ENCODE assay signal across 1 cellular context in the genomic region with DNA sequence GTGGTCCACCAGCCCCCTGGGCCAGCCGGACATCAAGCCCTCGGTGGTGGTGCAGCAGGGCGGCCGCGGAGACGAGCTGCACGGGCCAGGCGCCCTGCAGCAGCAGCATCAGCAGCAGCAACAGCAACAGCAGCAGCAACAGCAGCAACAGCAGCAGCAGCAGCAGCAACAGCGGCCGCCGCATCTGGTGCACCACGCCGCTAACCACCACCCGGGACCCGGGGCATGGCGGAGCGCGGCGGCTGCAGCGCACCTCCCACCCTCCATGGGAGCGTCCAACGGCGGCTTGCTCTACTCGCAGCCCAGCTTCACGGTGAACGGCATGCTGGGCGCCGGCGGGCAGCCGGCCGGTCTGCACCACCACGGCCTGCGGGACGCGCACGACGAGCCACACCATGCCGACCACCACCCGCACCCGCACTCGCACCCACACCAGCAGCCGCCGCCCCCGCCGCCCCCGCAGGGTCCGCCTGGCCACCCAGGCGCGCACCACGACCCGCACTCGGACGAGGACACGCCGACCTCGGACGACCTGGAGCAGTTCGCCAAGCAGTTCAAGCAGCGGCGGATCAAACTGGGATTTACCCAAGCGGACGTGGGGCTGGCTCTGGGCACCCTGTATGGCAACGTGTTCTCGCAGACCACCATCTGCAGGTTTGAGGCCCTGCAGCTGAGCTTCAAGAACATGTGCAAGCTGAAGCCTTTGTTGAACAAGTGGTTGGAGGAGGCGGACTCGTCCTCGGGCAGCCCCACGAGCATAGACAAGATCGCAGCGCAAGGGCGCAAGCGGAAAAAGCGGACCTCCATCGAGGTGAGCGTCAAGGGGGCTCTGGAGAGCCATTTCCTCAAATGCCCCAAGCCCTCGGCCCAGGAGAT.
TF ChIP-seq lines count a peak whose summit lies in the region.

No MANE protein-coding gene starts in this region.

TF ChIP-seq in K562, 482 proteins besides CTCF, POLR2A, EP300 and RAD21 (continued from another document):
- TF ChIP-seq, protein P1, sequence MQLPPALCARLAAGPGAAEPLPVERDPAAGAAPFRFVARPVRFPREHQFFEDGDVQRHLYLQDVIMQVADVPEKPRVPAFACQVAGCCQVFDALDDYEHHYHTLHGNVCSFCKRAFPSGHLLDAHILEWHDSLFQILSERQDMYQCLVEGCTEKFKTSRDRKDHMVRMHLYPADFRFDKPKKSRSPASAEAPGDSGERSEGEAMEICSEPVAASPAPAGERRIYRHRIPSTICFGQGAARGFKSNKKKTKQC (CRISPR knock-in tag; IDR thresholded peaks at IDR 0.05), result 0 out of 2 replicates have a peak, but pooled peaks have one; percentile 45
- TF ChIP-seq, protein P2, sequence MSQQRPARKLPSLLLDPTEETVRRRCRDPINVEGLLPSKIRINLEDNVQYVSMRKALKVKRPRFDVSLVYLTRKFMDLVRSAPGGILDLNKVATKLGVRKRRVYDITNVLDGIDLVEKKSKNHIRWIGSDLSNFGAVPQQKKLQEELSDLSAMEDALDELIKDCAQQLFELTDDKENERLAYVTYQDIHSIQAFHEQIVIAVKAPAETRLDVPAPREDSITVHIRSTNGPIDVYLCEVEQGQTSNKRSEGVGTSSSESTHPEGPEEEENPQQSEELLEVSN (IDR thresholded peaks at IDR 0.05; ENCODE audit: borderline replicate concordance in 1 of 2, extremely low read depth in 1 of 2, insufficient read depth in 1 of 2, insufficient read length in 1 of 2, low read depth in 1 of 2, low read length in 1 of 2, poor library complexity in 1 of 2, severe bottlenecking in 1 of 2), result peak in 1 of 2 experiments; percentile 40
- TF ChIP-seq RBFOX2 (IDR thresholded peaks at IDR 0.05; ENCODE audit: low read depth, low read length), result 0 out of 2 replicates have a peak, but pooled peaks have one; percentile 7
- peak; percentile 67 for TF ChIP-seq EGR1 (conservative IDR thresholded peaks at IDR 0.05)
- TF ChIP-seq RBBP5 (IDR thresholded peaks at IDR 0.05; ENCODE audit: borderline replicate concordance, insufficient read depth, low read length, poor library complexity, severe bottlenecking), result peak; percentile 40
- TF ChIP-seq SPI1 (IDR thresholded peaks at IDR 0.05; ENCODE audit: borderline replicate concordance, low read depth, low read length), result peak; percentile 27; the same call in 1 of the 2 replicates
- peak; percentile 41; the same call in 1 of the 2 replicates for TF ChIP-seq L3MBTL2 (IDR thresholded peaks at IDR 0.05)
- TF ChIP-seq ZNF589 (CRISPR knock-in tag; IDR thresholded peaks at IDR 0.05; ENCODE audit: low read depth), result no peak
- TF ChIP-seq, protein P3, sequence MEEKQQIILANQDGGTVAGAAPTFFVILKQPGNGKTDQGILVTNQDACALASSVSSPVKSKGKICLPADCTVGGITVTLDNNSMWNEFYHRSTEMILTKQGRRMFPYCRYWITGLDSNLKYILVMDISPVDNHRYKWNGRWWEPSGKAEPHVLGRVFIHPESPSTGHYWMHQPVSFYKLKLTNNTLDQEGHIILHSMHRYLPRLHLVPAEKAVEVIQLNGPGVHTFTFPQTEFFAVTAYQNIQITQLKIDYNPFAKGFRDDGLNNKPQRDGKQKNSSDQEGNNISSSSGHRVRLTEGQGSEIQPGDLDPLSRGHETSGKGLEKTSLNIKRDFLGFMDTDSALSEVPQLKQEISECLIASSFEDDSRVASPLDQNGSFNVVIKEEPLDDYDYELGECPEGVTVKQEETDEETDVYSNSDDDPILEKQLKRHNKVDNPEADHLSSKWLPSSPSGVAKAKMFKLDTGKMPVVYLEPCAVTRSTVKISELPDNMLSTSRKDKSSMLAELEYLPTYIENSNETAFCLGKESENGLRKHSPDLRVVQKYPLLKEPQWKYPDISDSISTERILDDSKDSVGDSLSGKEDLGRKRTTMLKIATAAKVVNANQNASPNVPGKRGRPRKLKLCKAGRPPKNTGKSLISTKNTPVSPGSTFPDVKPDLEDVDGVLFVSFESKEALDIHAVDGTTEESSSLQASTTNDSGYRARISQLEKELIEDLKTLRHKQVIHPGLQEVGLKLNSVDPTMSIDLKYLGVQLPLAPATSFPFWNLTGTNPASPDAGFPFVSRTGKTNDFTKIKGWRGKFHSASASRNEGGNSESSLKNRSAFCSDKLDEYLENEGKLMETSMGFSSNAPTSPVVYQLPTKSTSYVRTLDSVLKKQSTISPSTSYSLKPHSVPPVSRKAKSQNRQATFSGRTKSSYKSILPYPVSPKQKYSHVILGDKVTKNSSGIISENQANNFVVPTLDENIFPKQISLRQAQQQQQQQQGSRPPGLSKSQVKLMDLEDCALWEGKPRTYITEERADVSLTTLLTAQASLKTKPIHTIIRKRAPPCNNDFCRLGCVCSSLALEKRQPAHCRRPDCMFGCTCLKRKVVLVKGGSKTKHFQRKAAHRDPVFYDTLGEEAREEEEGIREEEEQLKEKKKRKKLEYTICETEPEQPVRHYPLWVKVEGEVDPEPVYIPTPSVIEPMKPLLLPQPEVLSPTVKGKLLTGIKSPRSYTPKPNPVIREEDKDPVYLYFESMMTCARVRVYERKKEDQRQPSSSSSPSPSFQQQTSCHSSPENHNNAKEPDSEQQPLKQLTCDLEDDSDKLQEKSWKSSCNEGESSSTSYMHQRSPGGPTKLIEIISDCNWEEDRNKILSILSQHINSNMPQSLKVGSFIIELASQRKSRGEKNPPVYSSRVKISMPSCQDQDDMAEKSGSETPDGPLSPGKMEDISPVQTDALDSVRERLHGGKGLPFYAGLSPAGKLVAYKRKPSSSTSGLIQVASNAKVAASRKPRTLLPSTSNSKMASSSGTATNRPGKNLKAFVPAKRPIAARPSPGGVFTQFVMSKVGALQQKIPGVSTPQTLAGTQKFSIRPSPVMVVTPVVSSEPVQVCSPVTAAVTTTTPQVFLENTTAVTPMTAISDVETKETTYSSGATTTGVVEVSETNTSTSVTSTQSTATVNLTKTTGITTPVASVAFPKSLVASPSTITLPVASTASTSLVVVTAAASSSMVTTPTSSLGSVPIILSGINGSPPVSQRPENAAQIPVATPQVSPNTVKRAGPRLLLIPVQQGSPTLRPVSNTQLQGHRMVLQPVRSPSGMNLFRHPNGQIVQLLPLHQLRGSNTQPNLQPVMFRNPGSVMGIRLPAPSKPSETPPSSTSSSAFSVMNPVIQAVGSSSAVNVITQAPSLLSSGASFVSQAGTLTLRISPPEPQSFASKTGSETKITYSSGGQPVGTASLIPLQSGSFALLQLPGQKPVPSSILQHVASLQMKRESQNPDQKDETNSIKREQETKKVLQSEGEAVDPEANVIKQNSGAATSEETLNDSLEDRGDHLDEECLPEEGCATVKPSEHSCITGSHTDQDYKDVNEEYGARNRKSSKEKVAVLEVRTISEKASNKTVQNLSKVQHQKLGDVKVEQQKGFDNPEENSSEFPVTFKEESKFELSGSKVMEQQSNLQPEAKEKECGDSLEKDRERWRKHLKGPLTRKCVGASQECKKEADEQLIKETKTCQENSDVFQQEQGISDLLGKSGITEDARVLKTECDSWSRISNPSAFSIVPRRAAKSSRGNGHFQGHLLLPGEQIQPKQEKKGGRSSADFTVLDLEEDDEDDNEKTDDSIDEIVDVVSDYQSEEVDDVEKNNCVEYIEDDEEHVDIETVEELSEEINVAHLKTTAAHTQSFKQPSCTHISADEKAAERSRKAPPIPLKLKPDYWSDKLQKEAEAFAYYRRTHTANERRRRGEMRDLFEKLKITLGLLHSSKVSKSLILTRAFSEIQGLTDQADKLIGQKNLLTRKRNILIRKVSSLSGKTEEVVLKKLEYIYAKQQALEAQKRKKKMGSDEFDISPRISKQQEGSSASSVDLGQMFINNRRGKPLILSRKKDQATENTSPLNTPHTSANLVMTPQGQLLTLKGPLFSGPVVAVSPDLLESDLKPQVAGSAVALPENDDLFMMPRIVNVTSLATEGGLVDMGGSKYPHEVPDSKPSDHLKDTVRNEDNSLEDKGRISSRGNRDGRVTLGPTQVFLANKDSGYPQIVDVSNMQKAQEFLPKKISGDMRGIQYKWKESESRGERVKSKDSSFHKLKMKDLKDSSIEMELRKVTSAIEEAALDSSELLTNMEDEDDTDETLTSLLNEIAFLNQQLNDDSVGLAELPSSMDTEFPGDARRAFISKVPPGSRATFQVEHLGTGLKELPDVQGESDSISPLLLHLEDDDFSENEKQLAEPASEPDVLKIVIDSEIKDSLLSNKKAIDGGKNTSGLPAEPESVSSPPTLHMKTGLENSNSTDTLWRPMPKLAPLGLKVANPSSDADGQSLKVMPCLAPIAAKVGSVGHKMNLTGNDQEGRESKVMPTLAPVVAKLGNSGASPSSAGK (IDR thresholded peaks at IDR 0.05), result peak; percentile 32; the same call in 1 of the 2 replicates
- TF ChIP-seq, protein P4, sequence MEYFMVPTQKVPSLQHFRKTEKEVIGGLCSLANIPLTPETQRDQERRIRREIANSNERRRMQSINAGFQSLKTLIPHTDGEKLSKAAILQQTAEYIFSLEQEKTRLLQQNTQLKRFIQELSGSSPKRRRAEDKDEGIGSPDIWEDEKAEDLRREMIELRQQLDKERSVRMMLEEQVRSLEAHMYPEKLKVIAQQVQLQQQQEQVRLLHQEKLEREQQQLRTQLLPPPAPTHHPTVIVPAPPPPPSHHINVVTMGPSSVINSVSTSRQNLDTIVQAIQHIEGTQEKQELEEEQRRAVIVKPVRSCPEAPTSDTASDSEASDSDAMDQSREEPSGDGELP (CRISPR knock-in tag; IDR thresholded peaks at IDR 0.05; ENCODE audit: borderline replicate concordance), result 0 out of 2 replicates have a peak, but pooled peaks have one; percentile 46
- TF ChIP-seq ZC3H8 (IDR thresholded peaks at IDR 0.05), result no peak
